ENCODE assay signal across 1 cellular context in the genomic region with DNA sequence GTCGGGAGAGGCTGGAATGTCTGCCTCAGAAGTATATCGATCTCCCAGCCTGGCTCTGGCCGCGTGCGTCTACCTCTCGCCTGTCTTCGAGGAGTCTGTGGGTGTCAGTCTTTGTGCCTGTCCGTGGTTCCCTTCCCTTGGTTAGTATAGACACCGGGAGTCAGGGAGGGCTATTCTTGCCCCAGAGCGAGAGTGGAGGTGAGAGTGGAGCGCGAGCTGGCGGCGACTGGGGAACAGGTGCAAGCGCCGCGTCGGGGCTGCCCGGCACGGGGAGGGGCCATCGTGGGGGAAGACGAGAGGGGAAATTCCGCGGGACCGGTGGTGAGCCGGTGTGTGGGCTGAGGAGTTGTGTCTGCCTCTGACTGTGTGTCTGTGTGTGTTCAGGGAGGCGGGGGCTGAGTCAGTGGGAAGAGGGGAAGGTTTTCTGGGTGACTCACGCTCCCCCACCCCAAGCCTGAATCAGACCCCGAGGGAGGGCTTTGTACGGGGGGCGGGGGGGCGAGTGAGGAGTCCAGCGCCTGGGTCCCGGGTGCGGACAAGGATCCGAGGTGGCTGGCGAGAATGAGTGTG.
A peak's percentile ranks its signal among the peaks of the same experiment; 100 is the strongest.
TF ChIP-seq lines count a peak whose summit lies in the region.

No MANE protein-coding gene starts in this region.

TF ChIP-seq in GM12878, 131 proteins besides CTCF, POLR2A, EP300 and RAD21 (continues in another document):
- TF ChIP-seq SP1 (IDR thresholded peaks at IDR 0.05; ENCODE audit: low read depth, low read length) (peak; percentile 69), CHD2 (IDR thresholded peaks at IDR 0.05; ENCODE audit: borderline replicate concordance, low read depth, low read length) (peak; percentile 61; the same call in 1 of the 2 replicates), ATF7 (IDR thresholded peaks at IDR 0.05; ENCODE audit: low read depth) (peak; percentile 70), RB1 (IDR thresholded peaks at IDR 0.05; ENCODE audit: borderline replicate concordance) (no peak; the same call in 1 of the 2 replicates), SMAD5 (IDR thresholded peaks at IDR 0.05; ENCODE audit: low read depth) (no peak; the same call in 1 of the 2 replicates), MXI1 (IDR thresholded peaks at IDR 0.05; ENCODE audit: low read depth, low read length) (peak; percentile 58), DPF2 (IDR thresholded peaks at IDR 0.05) (peak; percentile 26; the same call in 1 of the 2 replicates), RELA (IDR thresholded peaks at IDR 0.05; ENCODE audit: borderline replicate concordance, partially characterized antibody) (peak; percentile 99), ZNF207 (IDR thresholded peaks at IDR 0.05; ENCODE audit: borderline replicate concordance) (peak; percentile 67; the same call in 1 of the 2 replicates), CREM (IDR thresholded peaks at IDR 0.05; ENCODE audit: low read depth) (peak; percentile 79; the same call in 1 of the 2 replicates), CBFB (IDR thresholded peaks at IDR 0.05; ENCODE audit: low read depth) (peak; percentile 53; the same call in 1 of the 2 replicates), ZZZ3 (IDR thresholded peaks at IDR 0.05; ENCODE audit: control insufficient read depth, insufficient read length, low read depth) (no peak), NBN (IDR thresholded peaks at IDR 0.05) (peak; percentile 90), SRF (IDR thresholded peaks at IDR 0.05; ENCODE audit: low read depth in 2 of 2, low read length in 2 of 2) (0 out of 4 replicates have a peak, but pooled peaks of 1 of the 2 experiments have one; percentile 12), CBX5 (IDR thresholded peaks at IDR 0.05; ENCODE audit: low read depth) (no peak), EED (IDR thresholded peaks at IDR 0.05; ENCODE audit: low read depth) (peak; percentile 55), ESRRA (IDR thresholded peaks at IDR 0.05; ENCODE audit: low read length) (peak; percentile 70; the same call in 1 of the 2 replicates), BHLHE40 (IDR thresholded peaks at IDR 0.05; ENCODE audit: borderline replicate concordance in 1 of 2, low read depth in 2 of 2, low read length in 1 of 2) (peak; percentile 80 to 83), TCF12 (IDR thresholded peaks at IDR 0.05; ENCODE audit: low read depth, low read length) (peak; percentile 94), HCFC1 (IDR thresholded peaks at IDR 0.05; ENCODE audit: low read length) (no peak; the same call in 1 of the 2 replicates), EGR1 (IDR thresholded peaks at IDR 0.05; ENCODE audit: borderline replicate concordance in 1 of 2, low read depth in 2 of 2, low read length in 2 of 2) (peak in 1 of 2 experiments; percentile 78; a peak in 2 of 3 replicates), IKZF1 (conservative IDR thresholded peaks at IDR 0.05) (peak; percentile 81), KLF5 (IDR thresholded peaks at IDR 0.05; ENCODE audit: partially characterized antibody) (peak; percentile 33), SMC3 (IDR thresholded peaks at IDR 0.05; ENCODE audit: borderline replicate concordance, low read length) (peak; percentile 30; the same call in 1 of the 2 replicates), MEF2A (IDR thresholded peaks at IDR 0.05; ENCODE audit: insufficient read depth, low read depth, low read length) (no peak), TAF1 (IDR thresholded peaks at IDR 0.05; ENCODE audit: borderline replicate concordance, low read depth, low read length) (peak; percentile 76), SMARCA5 (IDR thresholded peaks at IDR 0.05) (peak; percentile 95), PAX8 (IDR thresholded peaks at IDR 0.05) (no peak), POLR2AphosphoS2 (IDR thresholded peaks at IDR 0.05; ENCODE audit: low read depth, low read length) (peak; percentile 63; the same call in 1 of the 2 replicates), LARP7 (IDR thresholded peaks at IDR 0.05) (peak; percentile 74), YY1 (IDR thresholded peaks at IDR 0.05; ENCODE audit: low read depth, low read length) (peak; percentile 40), POU2F2 (IDR thresholded peaks at IDR 0.05; ENCODE audit: borderline replicate concordance, low read depth, low read length) (peak; percentile 37; the same call in 1 of the 3 replicates), IRF4 (IDR thresholded peaks at IDR 0.05; ENCODE audit: low read depth, low read length) (peak; percentile 16; the same call in 1 of the 2 replicates), JUNB (IDR thresholded peaks at IDR 0.05) (0 out of 2 replicates have a peak, but pooled peaks have one; percentile 40), IKZF2 (IDR thresholded peaks at IDR 0.05) (peak; percentile 68 to 76; a peak in 3 of 4 replicates), STAT1 (conservative IDR thresholded peaks at IDR 0.05) (peak; percentile 72; the same call in 1 of the 2 replicates), ZBED1 (IDR thresholded peaks at IDR 0.05; ENCODE audit: borderline replicate concordance) (peak; percentile 26; the same call in 1 of the 2 replicates), NR2F1 (conservative IDR thresholded peaks at IDR 0.05) (peak; percentile 45), CHD1 (IDR thresholded peaks at IDR 0.05; ENCODE audit: low read depth, low read length) (no peak; the same call in 1 of the 2 replicates), HDGF (IDR thresholded peaks at IDR 0.05) (peak; percentile 72; the same call in 1 of the 2 replicates), GATAD2B (conservative IDR thresholded peaks at IDR 0.05; ENCODE audit: low read depth) (peak; percentile 20), POLR2AphosphoS5 (IDR thresholded peaks at IDR 0.05; ENCODE audit: low read length) (peak; percentile 79)
- TF ChIP-seq, protein P1, sequence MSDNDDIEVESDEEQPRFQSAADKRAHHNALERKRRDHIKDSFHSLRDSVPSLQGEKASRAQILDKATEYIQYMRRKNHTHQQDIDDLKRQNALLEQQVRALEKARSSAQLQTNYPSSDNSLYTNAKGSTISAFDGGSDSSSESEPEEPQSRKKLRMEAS (IDR thresholded peaks at IDR 0.05; ENCODE audit: low read depth, low read length), result peak; percentile 67
- TF ChIP-seq, protein P2, sequence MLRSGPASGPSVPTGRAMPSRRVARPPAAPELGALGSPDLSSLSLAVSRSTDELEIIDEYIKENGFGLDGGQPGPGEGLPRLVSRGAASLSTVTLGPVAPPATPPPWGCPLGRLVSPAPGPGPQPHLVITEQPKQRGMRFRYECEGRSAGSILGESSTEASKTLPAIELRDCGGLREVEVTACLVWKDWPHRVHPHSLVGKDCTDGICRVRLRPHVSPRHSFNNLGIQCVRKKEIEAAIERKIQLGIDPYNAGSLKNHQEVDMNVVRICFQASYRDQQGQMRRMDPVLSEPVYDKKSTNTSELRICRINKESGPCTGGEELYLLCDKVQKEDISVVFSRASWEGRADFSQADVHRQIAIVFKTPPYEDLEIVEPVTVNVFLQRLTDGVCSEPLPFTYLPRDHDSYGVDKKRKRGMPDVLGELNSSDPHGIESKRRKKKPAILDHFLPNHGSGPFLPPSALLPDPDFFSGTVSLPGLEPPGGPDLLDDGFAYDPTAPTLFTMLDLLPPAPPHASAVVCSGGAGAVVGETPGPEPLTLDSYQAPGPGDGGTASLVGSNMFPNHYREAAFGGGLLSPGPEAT (IDR thresholded peaks at IDR 0.05; ENCODE audit: low read depth), result peak; percentile 89
- TF ChIP-seq, protein P3, sequence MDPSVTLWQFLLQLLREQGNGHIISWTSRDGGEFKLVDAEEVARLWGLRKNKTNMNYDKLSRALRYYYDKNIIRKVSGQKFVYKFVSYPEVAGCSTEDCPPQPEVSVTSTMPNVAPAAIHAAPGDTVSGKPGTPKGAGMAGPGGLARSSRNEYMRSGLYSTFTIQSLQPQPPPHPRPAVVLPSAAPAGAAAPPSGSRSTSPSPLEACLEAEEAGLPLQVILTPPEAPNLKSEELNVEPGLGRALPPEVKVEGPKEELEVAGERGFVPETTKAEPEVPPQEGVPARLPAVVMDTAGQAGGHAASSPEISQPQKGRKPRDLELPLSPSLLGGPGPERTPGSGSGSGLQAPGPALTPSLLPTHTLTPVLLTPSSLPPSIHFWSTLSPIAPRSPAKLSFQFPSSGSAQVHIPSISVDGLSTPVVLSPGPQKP (IDR thresholded peaks at IDR 0.05; ENCODE audit: low read depth, low read length), result no peak
- TF ChIP-seq, protein P4, sequence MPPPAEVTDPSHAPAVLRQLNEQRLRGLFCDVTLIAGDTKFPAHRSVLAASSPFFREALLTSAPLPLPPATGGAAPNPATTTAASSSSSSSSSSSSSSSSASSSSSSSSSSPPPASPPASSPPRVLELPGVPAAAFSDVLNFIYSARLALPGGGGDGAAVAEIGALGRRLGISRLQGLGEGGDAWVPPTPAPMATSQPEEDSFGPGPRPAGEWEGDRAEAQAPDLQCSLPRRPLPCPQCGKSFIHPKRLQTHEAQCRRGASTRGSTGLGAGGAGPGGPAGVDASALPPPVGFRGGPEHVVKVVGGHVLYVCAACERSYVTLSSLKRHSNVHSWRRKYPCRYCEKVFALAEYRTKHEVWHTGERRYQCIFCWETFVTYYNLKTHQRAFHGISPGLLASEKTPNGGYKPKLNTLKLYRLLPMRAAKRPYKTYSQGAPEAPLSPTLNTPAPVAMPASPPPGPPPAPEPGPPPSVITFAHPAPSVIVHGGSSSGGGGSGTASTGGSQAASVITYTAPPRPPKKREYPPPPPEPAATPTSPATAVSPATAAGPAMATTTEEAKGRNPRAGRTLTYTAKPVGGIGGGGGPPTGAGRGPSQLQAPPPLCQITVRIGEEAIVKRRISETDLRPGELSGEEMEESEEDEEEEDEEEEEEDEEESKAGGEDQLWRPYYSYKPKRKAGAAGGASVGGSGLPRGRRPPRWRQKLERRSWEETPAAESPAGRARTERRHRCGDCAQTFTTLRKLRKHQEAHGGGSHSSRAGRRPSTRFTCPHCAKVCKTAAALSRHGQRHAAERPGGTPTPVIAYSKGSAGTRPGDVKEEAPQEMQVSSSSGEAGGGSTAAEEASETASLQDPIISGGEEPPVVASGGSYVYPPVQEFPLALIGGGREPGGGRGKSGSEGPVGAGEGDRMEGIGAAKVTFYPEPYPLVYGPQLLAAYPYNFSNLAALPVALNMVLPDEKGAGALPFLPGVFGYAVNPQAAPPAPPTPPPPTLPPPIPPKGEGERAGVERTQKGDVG (CRISPR knock-in tag; IDR thresholded peaks at IDR 0.05), result no peak
- TF ChIP-seq, protein P5, sequence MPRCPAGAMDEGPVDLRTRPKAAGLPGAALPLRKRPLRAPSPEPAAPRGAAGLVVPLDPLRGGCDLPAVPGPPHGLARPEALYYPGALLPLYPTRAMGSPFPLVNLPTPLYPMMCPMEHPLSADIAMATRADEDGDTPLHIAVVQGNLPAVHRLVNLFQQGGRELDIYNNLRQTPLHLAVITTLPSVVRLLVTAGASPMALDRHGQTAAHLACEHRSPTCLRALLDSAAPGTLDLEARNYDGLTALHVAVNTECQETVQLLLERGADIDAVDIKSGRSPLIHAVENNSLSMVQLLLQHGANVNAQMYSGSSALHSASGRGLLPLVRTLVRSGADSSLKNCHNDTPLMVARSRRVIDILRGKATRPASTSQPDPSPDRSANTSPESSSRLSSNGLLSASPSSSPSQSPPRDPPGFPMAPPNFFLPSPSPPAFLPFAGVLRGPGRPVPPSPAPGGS (IDR thresholded peaks at IDR 0.05; ENCODE audit: borderline replicate concordance, insufficient read depth, low read depth, low read length, poor library complexity, severe bottlenecking), result peak; percentile 18
- TF ChIP-seq, protein P6, sequence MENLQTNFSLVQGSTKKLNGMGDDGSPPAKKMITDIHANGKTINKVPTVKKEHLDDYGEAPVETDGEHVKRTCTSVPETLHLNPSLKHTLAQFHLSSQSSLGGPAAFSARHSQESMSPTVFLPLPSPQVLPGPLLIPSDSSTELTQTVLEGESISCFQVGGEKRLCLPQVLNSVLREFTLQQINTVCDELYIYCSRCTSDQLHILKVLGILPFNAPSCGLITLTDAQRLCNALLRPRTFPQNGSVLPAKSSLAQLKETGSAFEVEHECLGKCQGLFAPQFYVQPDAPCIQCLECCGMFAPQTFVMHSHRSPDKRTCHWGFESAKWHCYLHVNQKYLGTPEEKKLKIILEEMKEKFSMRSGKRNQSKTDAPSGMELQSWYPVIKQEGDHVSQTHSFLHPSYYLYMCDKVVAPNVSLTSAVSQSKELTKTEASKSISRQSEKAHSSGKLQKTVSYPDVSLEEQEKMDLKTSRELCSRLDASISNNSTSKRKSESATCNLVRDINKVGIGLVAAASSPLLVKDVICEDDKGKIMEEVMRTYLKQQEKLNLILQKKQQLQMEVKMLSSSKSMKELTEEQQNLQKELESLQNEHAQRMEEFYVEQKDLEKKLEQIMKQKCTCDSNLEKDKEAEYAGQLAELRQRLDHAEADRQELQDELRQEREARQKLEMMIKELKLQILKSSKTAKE (IDR thresholded peaks at IDR 0.05; ENCODE audit: low read depth, poor library complexity, severe bottlenecking), result peak; percentile 92
- TF ChIP-seq, protein P7, sequence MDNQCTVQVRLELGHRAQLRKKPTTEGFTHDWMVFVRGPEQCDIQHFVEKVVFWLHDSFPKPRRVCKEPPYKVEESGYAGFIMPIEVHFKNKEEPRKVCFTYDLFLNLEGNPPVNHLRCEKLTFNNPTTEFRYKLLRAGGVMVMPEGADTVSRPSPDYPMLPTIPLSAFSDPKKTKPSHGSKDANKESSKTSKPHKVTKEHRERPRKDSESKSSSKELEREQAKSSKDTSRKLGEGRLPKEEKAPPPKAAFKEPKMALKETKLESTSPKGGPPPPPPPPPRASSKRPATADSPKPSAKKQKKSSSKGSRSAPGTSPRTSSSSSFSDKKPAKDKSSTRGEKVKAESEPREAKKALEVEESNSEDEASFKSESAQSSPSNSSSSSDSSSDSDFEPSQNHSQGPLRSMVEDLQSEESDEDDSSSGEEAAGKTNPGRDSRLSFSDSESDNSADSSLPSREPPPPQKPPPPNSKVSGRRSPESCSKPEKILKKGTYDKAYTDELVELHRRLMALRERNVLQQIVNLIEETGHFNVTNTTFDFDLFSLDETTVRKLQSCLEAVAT (IDR thresholded peaks at IDR 0.05), result peak; percentile 82
- TF ChIP-seq, protein P8, sequence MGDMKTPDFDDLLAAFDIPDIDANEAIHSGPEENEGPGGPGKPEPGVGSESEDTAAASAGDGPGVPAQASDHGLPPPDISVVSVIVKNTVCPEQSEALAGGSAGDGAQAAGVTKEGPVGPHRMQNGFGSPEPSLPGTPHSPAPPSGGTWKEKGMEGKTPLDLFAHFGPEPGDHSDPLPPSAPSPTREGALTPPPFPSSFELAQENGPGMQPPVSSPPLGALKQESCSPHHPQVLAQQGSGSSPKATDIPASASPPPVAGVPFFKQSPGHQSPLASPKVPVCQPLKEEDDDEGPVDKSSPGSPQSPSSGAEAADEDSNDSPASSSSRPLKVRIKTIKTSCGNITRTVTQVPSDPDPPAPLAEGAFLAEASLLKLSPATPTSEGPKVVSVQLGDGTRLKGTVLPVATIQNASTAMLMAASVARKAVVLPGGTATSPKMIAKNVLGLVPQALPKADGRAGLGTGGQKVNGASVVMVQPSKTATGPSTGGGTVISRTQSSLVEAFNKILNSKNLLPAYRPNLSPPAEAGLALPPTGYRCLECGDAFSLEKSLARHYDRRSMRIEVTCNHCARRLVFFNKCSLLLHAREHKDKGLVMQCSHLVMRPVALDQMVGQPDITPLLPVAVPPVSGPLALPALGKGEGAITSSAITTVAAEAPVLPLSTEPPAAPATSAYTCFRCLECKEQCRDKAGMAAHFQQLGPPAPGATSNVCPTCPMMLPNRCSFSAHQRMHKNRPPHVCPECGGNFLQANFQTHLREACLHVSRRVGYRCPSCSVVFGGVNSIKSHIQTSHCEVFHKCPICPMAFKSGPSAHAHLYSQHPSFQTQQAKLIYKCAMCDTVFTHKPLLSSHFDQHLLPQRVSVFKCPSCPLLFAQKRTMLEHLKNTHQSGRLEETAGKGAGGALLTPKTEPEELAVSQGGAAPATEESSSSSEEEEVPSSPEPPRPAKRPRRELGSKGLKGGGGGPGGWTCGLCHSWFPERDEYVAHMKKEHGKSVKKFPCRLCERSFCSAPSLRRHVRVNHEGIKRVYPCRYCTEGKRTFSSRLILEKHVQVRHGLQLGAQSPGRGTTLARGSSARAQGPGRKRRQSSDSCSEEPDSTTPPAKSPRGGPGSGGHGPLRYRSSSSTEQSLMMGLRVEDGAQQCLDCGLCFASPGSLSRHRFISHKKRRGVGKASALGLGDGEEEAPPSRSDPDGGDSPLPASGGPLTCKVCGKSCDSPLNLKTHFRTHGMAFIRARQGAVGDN (IDR thresholded peaks at IDR 0.05), result 0 out of 2 replicates have a peak, but pooled peaks have one; percentile 20
